Comparison of ENCODE assay signal across 1 cellular context in genomic region chr13:30551194-30551593, GRCh38.
TF ChIP-seq lines count a peak whose summit lies in the region.

No MANE protein-coding gene starts in this region.

TF ChIP-seq in H1, 55 proteins besides CTCF, POLR2A, EP300 and RAD21:
- TF ChIP-seq CHD7 (IDR thresholded peaks at IDR 0.05; ENCODE audit: insufficient replicate concordance, low read length) (no peak), ASH2L (IDR thresholded peaks at IDR 0.05; ENCODE audit: low read length) (no peak)
TF ChIP-seq in H1: peak in this region for 0.
